ENCODE assay signal across 27 cellular contexts in the genomic region with DNA sequence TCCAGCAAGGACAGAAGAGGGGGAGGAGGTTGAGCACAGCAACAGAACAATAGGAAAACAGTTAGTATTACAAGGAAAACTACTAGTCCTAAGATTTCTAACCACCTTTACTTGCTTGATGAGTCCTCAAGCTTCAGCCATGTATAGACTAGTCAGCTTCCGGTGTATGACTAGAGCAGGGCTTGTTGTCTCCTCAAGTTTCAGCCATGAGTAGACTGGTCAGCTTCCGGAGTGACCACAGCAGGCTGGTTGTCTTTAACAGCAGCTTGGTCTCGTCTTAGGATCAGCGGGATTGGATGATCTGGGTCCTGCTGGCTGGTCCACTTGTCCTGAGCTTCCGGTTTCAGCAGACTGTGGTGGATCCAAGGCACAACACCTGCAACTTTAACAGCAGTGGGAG. TPM values are rescaled to one million over a fixed set of nuclear protein-coding genes. Genes with fewer than 3 reads are reported as not detected.
DNase-seq lines count a peak whose midpoint lies in the region; ATAC-seq and TF ChIP-seq lines count a peak whose summit lies in the region.
"Had no signal": no experiment of that assay in that cellular context is flagged by ENCODE, and none has a peak within 500 bp of the region (broad histone marks: within the 10 kb centered on the region; RNA-seq: fewer than 3 reads in every experiment).

No MANE protein-coding gene starts in this region.

- no peaks in the 10 kb centered on the region for H3K4me1 Mint-ChIP-seq in MCF 10A (ENCODE audit: insufficient read depth, unreplicated experiment)

- H3K27me3 Mint-ChIP-seq in MCF 10A (ENCODE audit: insufficient read depth, unreplicated experiment): no peaks in the 10 kb centered on the region

- TF ChIP-seq POLR2A in esophagus muscularis mucosa (IDR thresholded peaks at IDR 0.05; ENCODE audit: low read depth): no peak

- BruUV-seq in mammary epithelial cell (replicated peaks; lab: Mats Ljungman, UMichigan) (no TSS peak), MCF 10A (replicated peaks; lab: Mats Ljungman, UMichigan) (no TSS peak)

- H2AFZ ChIP-seq in mammary epithelial cell (ENCODE audit: low read depth, low read length): no peak overlapping the region

- no peak overlapping the region for H3K9ac ChIP-seq in mammary epithelial cell (ENCODE audit: insufficient read depth, low read length)

- no peaks in the 10 kb centered on the region for H3K36me3 Mint-ChIP-seq in MCF 10A (ENCODE audit: insufficient read depth, unreplicated experiment)

- CTCF ChIA-PET in mammary epithelial cell (lab: Charles Lee; ENCODE audit: low non-redundant PET): no interaction called here
- CTCF ChIA-PET in MCF 10A (lab: Yijun Ruan, JAX): no interaction called here

- H3K4me2 ChIP-seq in mammary epithelial cell (ENCODE audit: insufficient read depth, low read depth, low read length): no peak overlapping the region

- POLR2A ChIA-PET in MCF 10A (lab: Yijun Ruan, JAX): no interaction called here

- no peaks in the 10 kb centered on the region for H4K20me1 ChIP-seq in mammary epithelial cell (ENCODE audit: insufficient read depth, low read length)

- TF ChIP-seq CTCF in mammary epithelial cell (conservative IDR thresholded peaks at IDR 0.05 in 1 of 2, IDR thresholded peaks at IDR 0.05 in 1 of 2; ENCODE audit: extremely low read depth in 1 of 2, insufficient read depth in 1 of 2, low read depth in 1 of 2, low read length in 2 of 2) (no peak), MCF 10A (IDR thresholded peaks at IDR 0.05; ENCODE audit: unreplicated experiment) (no peak), esophagus muscularis mucosa (IDR thresholded peaks at IDR 0.05) (no peak)

- 67% methylated on average over 5 of the region's 5 CpGs for WGBS in mammary epithelial cell (ENCODE audit: low coverage, missing lambda C conversion rate)
- 89% methylated on average over 2 of the region's 5 CpGs for WGBS in esophagus muscularis mucosa

- H3K27me3 ChIP-seq in mammary epithelial cell (ENCODE audit: insufficient read depth, low read length) (no peaks in the 10 kb centered on the region), esophagus muscularis mucosa (peaks cover 0 to 2% (median 0%) of the 10 kb centered on the region in 4 donors)

- H3K27ac ChIP-seq in mammary epithelial cell (ENCODE audit: insufficient read depth, low read depth, low read length) (no peak overlapping the region), esophagus muscularis mucosa (replicated peaks in 1 of 4) (no peak overlapping the region)
- H3K27ac ChIP-seq: 22Rv1, SK-N-MC had no signal

- dilution Hi-C loops in mammary epithelial cell (cut with HindIII; ENCODE audit: low sequenced_read_pairs): no loop called here

- H3K4me1 ChIP-seq in mammary epithelial cell (ENCODE audit: insufficient read depth, low read length) (no peaks in the 10 kb centered on the region), esophagus muscularis mucosa (no peaks in the 10 kb centered on the region)

- no peaks in the 10 kb centered on the region for H3K9me3 Mint-ChIP-seq in MCF 10A (ENCODE audit: unreplicated experiment)

- H3K9me3 ChIP-seq in mammary epithelial cell (replicated peaks; ENCODE audit: insufficient read depth, low read length) (peaks cover 2% of the 10 kb centered on the region), esophagus muscularis mucosa (no peaks in the 10 kb centered on the region)

- no peak overlapping the region for H3K4me3 Mint-ChIP-seq in MCF 10A (ENCODE audit: unreplicated experiment)
- H3K4me3 Mint-ChIP-seq: CD8-positive, alpha-beta memory T cell; T-helper 17 cell had no signal

- intact Hi-C loops in mammary epithelial cell (cut with micrococcal nuclease): no loop called here
- intact Hi-C loops in MCF 10A (cut with micrococcal nuclease): no loop called here
- intact Hi-C loops in esophagus muscularis mucosa (cut with DNase I): no loop called here

- H3K79me2 ChIP-seq in mammary epithelial cell (ENCODE audit: insufficient read depth, low read length): no peaks in the 10 kb centered on the region

- in situ Hi-C loops in mammary epithelial cell (cut with MboI; ENCODE audit: low sequenced_read_pairs in 2 of 2): no loop called here

- no peak for ATAC-seq in GM21390 (IDR thresholded peaks at IDR 0.05; ENCODE audit: unreplicated experiment)
- ATAC-seq in HG02870 (IDR thresholded peaks at IDR 0.05; ENCODE audit: unreplicated experiment): no peak
- ATAC-seq: GM12878, T-helper 17 cell had no signal

- TF ChIP-seq EP300 in esophagus muscularis mucosa (IDR thresholded peaks at IDR 0.05): no peak

- H3K36me3 ChIP-seq in mammary epithelial cell (ENCODE audit: insufficient read depth, low read length) (no peaks in the 10 kb centered on the region), esophagus muscularis mucosa (no peaks in the 10 kb centered on the region)

- H3K4me3 ChIP-seq in mammary epithelial cell (replicated peaks in 1 of 3; ENCODE audit: insufficient read depth in 1 of 3, low read depth in 2 of 3, low read length in 3 of 3): no peak overlapping the region
- no peak overlapping the region for H3K4me3 ChIP-seq in esophagus muscularis mucosa
- H3K4me3 ChIP-seq: GM12878, SK-N-MC had no signal

- no peak overlapping the region for H3K27ac Mint-ChIP-seq in MCF 10A (ENCODE audit: low read depth, unreplicated experiment)
- H3K27ac Mint-ChIP-seq: T-helper 17 cell had no signal

- DNase-seq in mammary epithelial cell: peak; percentile 39
- no peak for DNase-seq in MCF 10A (ENCODE audit: unreplicated experiment)
- DNase-seq in M059J (ENCODE audit: low read depth): peak; percentile 61
- peak; percentile 24 for DNase-seq in esophagus muscularis mucosa (ENCODE audit: extremely low spot score)
- no peak for DNase-seq in NCI-H345 (lab: John Stamatoyannopoulos, UW)
- no peak for DNase-seq in NAMALWA (ENCODE audit: low spot score)
- DNase-seq: AML-193; C1 segment of cervical spinal cord; Calu3; CD8-positive, alpha-beta memory T cell; DMS53; GOT3; KBM-7; NCI-H1105 treated with DMSO at 0.1 percent for 48 hours; NCI-H2029 treated with DMSO at 0.1 percent for 48 hours; NCI-H2171; NCI-H446; NCI-H526 treated with DMSO at 0.1 percent for 48 hours; RPMI8226; SHP77; SW 1271; T-helper 17 cell had no signal

RNA-seq across cellular contexts. Expression of gene ZNF239, which starts 10.6 kb away (rescaled TPM):
- total RNA-seq in mammary epithelial cell (1 to 10 TPM; 1.3 to 4.3 TPM), MCF 10A (2022) (9.9 and 16.4 TPM in 2 replicates), esophagus muscularis mucosa (1 to 10 TPM; 2.9 to 5.6 (median 5.2) TPM)
- 1.3 TPM for polyA plus RNA-seq in mammary epithelial cell
- 4.3 TPM for polyA minus RNA-seq in mammary epithelial cell
- 1.3 and 5.2 TPM in 2 replicates for total RNA-seq in M059J (2014; rRNA removed; shearing (Covaris generic))

RNA-seq across cellular contexts. Expression of gene ZNF485, which starts 21.2 kb away (rescaled TPM):
- total RNA-seq in mammary epithelial cell (1 to 10 TPM; 5.0 to 6.5 TPM), MCF 10A (2022) (4.9 and 6.5 TPM in 2 replicates), esophagus muscularis mucosa (1 to 10 TPM; 1.9 to 2.8 (median 2.2) TPM)
- polyA plus RNA-seq in mammary epithelial cell: 3.2 TPM
- 1.5 TPM for polyA minus RNA-seq in mammary epithelial cell
- total RNA-seq in M059J (2014; rRNA removed; shearing (Covaris generic)): 3.7 and 4.0 TPM in 2 replicates

Comparison
In these comparisons a context has a peak if more than half of its experiments do, and no peak if none do; other contexts are left out.
1. DNase-seq: peak in mammary epithelial cell (single experiment), M059J (single experiment) and esophagus muscularis mucosa (single experiment); none in MCF 10A (single experiment), NCI-H345 (single experiment) and NAMALWA (single experiment).